1 cellular context compared by ENCODE assay signal in the genomic region with DNA sequence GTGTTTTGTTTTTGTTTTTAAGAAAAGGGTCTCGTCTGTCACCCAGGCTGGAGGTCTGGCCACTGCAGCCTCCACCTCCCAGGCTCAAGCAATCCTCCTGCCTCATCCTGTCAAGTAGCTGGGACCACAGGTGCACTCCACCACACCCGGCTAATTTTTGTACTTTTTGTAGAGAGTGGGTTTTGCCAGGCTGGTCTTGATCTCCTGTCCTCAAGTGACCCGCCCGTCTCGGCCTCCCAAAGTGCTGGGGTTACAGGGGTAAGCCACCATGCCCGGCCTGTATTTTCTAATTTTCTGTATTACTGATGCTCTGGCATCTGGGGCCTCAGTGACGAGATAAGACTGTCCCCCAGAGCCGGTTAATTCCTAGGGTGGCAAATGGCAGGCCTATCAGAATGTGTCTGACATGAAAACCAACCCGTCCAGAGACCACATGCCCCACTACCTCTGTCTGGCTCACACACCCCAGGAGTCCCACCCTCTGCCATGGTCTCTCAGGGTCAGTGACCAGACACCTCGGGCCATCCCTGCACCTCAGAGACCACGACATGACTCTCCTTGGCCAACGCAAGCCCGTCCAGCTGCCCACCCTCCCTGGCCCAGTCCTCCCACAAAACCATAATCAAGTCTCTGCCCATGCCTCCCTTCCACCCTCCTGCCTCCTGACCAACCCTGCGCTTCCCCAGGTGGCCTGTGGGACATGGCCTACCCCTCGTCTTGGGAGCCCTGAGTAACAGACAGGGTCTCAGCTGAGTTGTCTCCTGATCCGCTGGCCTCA.
TF ChIP-seq lines count a peak whose summit lies in the region.

No MANE protein-coding gene starts in this region.

TF ChIP-seq in GM23338, 12 proteins besides CTCF, POLR2A, EP300 and RAD21 (continued from another document):
- TF ChIP-seq, protein P1, sequence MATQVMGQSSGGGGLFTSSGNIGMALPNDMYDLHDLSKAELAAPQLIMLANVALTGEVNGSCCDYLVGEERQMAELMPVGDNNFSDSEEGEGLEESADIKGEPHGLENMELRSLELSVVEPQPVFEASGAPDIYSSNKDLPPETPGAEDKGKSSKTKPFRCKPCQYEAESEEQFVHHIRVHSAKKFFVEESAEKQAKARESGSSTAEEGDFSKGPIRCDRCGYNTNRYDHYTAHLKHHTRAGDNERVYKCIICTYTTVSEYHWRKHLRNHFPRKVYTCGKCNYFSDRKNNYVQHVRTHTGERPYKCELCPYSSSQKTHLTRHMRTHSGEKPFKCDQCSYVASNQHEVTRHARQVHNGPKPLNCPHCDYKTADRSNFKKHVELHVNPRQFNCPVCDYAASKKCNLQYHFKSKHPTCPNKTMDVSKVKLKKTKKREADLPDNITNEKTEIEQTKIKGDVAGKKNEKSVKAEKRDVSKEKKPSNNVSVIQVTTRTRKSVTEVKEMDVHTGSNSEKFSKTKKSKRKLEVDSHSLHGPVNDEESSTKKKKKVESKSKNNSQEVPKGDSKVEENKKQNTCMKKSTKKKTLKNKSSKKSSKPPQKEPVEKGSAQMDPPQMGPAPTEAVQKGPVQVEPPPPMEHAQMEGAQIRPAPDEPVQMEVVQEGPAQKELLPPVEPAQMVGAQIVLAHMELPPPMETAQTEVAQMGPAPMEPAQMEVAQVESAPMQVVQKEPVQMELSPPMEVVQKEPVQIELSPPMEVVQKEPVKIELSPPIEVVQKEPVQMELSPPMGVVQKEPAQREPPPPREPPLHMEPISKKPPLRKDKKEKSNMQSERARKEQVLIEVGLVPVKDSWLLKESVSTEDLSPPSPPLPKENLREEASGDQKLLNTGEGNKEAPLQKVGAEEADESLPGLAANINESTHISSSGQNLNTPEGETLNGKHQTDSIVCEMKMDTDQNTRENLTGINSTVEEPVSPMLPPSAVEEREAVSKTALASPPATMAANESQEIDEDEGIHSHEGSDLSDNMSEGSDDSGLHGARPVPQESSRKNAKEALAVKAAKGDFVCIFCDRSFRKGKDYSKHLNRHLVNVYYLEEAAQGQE (IDR thresholded peaks at IDR 0.05; ENCODE audit: unreplicated experiment), result no peak
